ENCODE assay signal across 25 cellular contexts in genomic region chr12:123902821-123903220, GRCh38.
"Had no signal": no experiment of that assay in that cellular context is flagged by ENCODE, and none has a peak within 500 bp of the region (broad histone marks: within the 10 kb centered on the region; RNA-seq: fewer than 3 reads in every experiment).

No MANE protein-coding gene starts in this region.

- H3K27me3 ChIP-seq: colonic mucosa, hepatocyte, left lung had no signal

- H3K36me3 Mint-ChIP-seq: immature natural killer cell, mesothelial cell of epicardium had no signal

- H3K27ac ChIP-seq: colonic mucosa, epithelial cell of prostate, esophagus squamous epithelium, gastroesophageal sphincter, heart left ventricle, hepatocyte, left lung, lower lobe of right lung had no signal

- H3K4me3 Mint-ChIP-seq: dendritic cell treated with granulocyte-macrophage colony-stimulating factor and Interleukin-4, amounts not matched to agents 40 ng/mL and 50 ng/mL, for 4 days; effector memory CD8-positive, alpha-beta T cell; endodermal cell; mesothelial cell of epicardium had no signal

- DNase-seq: colonic mucosa; cortex of kidney; effector CD8-positive, alpha-beta T cell; effector memory CD8-positive, alpha-beta T cell; endodermal cell; erythroblast; esophagus squamous epithelium; foreskin fibroblast; heart left ventricle; hypothalamus; islet precursor cell; kidney; kidney glomerular epithelial cell; left lung; left ventricle myocardium superior; lower lobe of right lung; mesenchymal stem cell; mucosa of descending colon had no signal

- H3K79me2 ChIP-seq: hepatocyte had no signal

- H3K4me2 ChIP-seq: hepatocyte had no signal

- H3K9me3 Mint-ChIP-seq: dendritic cell treated with granulocyte-macrophage colony-stimulating factor and Interleukin-4, amounts not matched to agents 40 ng/mL and 50 ng/mL, for 4 days; effector memory CD8-positive, alpha-beta T cell; immature natural killer cell had no signal

- H3K36me3 ChIP-seq: colonic mucosa, esophagus squamous epithelium, gastroesophageal sphincter, heart left ventricle, left lung, lower lobe of right lung had no signal

- ATAC-seq: effector memory CD8-positive, alpha-beta T cell; esophagus mucosa; gastroesophageal sphincter; heart left ventricle; left lung; left ventricle myocardium superior; lower lobe of right lung; mucosa of descending colon had no signal

- H3K27ac Mint-ChIP-seq: dendritic cell treated with granulocyte-macrophage colony-stimulating factor and Interleukin-4, amounts not matched to agents 40 ng/mL and 50 ng/mL, for 4 days; effector memory CD8-positive, alpha-beta T cell; endodermal cell; mesothelial cell of epicardium had no signal

- H3K4me3 ChIP-seq: colonic mucosa, esophagus squamous epithelium, gastroesophageal sphincter, heart left ventricle, hepatocyte, left lung, lower lobe of right lung, mucosa of descending colon had no signal

- H3K9me3 ChIP-seq: colonic mucosa, esophagus squamous epithelium, gastroesophageal sphincter, heart left ventricle, left lung, lower lobe of right lung, mucosa of descending colon had no signal

- H3K4me1 ChIP-seq: colonic mucosa, gastroesophageal sphincter, left lung, lower lobe of right lung had no signal

- H2AFZ ChIP-seq: hepatocyte had no signal
